1 cellular context compared by ENCODE assay signal in the genomic region with DNA sequence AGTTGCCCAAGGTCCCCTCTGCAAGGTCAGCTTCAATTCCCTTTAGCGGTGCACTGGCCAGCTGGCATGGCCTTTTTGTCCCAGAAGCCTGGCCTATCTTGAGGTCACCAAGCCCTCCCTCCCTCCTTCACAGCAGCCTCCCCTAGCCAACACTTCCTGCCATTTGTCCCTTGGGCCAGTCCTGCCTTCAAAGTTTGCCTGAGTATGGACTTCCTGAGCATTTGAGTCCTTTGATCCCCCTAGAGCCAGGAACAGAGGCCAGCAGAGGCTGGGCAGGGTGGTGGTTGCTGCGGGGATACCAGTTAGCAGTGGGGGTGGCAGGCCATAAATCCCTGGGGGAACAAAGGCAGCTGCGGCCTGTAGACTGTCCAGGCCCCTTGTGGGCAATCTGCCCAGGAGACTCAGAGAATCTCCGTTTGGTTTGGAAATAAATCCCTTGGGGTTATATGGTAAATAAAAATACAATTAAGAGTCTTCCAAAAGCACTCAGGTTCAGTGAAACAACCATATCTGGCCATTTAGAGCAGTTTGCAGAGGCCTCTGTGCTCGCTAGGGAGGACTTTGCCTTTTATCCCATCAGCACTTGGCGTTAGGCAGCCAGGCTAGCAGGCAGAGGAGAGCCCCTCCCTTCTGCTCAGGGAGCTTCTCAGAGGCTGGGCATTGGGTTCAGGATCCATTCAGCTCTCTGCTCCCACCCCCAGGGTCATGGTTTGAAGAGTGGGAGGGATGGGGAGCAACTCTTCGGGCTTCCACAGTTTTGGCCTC.
A peak's percentile ranks its signal among the peaks of the same experiment; 100 is the strongest.
TF ChIP-seq lines count a peak whose summit lies in the region.

No MANE protein-coding gene starts in this region.

TF ChIP-seq in HepG2, 621 proteins besides CTCF, POLR2A, EP300 and RAD21 (continued from another document and continues in another):
- TF ChIP-seq, protein P1, sequence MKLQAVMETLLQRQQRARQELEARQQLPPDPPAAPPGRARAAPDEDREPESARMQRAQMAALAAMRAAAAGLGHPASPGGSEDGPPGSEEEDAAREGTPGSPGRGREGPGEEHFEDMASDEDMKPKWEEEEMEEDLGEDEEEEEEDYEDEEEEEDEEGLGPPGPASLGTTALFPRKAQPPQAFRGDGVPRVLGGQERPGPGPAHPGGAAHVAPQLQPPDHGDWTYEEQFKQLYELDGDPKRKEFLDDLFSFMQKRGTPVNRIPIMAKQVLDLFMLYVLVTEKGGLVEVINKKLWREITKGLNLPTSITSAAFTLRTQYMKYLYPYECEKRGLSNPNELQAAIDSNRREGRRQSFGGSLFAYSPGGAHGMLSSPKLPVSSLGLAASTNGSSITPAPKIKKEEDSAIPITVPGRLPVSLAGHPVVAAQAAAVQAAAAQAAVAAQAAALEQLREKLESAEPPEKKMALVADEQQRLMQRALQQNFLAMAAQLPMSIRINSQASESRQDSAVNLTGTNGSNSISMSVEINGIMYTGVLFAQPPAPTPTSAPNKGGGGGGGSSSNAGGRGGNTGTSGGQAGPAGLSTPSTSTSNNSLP (IDR thresholded peaks at IDR 0.05; ENCODE audit: low read depth, low read length), result no peak
- TF ChIP-seq SIX4 (CRISPR knock-in tag; IDR thresholded peaks at IDR 0.05) (no peak), ZNF3 (CRISPR knock-in tag; IDR thresholded peaks at IDR 0.05) (no peak), RBM39 (IDR thresholded peaks at IDR 0.05; ENCODE audit: low read depth, low read length, poor library complexity, severe bottlenecking) (peak; percentile 40), ZNF792 (CRISPR knock-in tag; IDR thresholded peaks at IDR 0.05) (no peak; the same call in 1 of the 2 replicates), ZNF329 (CRISPR knock-in tag; IDR thresholded peaks at IDR 0.05; ENCODE audit: low read depth) (no peak), ONECUT2 (CRISPR knock-in tag; IDR thresholded peaks at IDR 0.05) (no peak), PAF1 (CRISPR knock-in tag; IDR thresholded peaks at IDR 0.05) (no peak), KDM3A (CRISPR knock-in tag; IDR thresholded peaks at IDR 0.05; ENCODE audit: low read depth) (no peak), ZNF713 (CRISPR knock-in tag; IDR thresholded peaks at IDR 0.05) (no peak), ZNF510 (CRISPR knock-in tag; IDR thresholded peaks at IDR 0.05; ENCODE audit: low read depth) (no peak), ZNF703 (CRISPR knock-in tag; IDR thresholded peaks at IDR 0.05; ENCODE audit: borderline replicate concordance) (no peak), ZNF292 (CRISPR knock-in tag; IDR thresholded peaks at IDR 0.05; ENCODE audit: borderline replicate concordance, low read depth) (peak; percentile 66; the same call in 1 of the 2 replicates), TRIM24 (CRISPR knock-in tag; IDR thresholded peaks at IDR 0.05) (no peak), HNRNPK (IDR thresholded peaks at IDR 0.05; ENCODE audit: low read depth, low read length, poor library complexity, severe bottlenecking) (no peak), ZFP90 (CRISPR knock-in tag; IDR thresholded peaks at IDR 0.05; ENCODE audit: borderline replicate concordance) (no peak), U2AF1 (optimal IDR thresholded peaks at IDR 0.05; ENCODE audit: low read depth, low read length) (no peak), JUNB (CRISPR knock-in tag; IDR thresholded peaks at IDR 0.05; ENCODE audit: borderline replicate concordance) (no peak), KMT2A (CRISPR knock-in tag; IDR thresholded peaks at IDR 0.05) (no peak; the same call in 1 of the 2 replicates), PRPF4 (IDR thresholded peaks at IDR 0.05; ENCODE audit: low read depth, low read length, poor library complexity, severe bottlenecking) (no peak), ZNF17 (CRISPR knock-in tag; IDR thresholded peaks at IDR 0.05) (no peak), AKAP8 (CRISPR knock-in tag; IDR thresholded peaks at IDR 0.05) (no peak), HMG20B (CRISPR knock-in tag; conservative IDR thresholded peaks at IDR 0.05) (no peak), ISL2 (CRISPR knock-in tag; IDR thresholded peaks at IDR 0.05) (no peak), KLF15 (CRISPR knock-in tag; IDR thresholded peaks at IDR 0.05; ENCODE audit: borderline replicate concordance) (no peak), TARDBP (CRISPR knock-in tag; IDR thresholded peaks at IDR 0.05) (no peak; the same call in 1 of the 2 replicates), TAF15 (IDR thresholded peaks at IDR 0.05; ENCODE audit: low read depth, low read length, poor library complexity, severe bottlenecking) (no peak), ZNF550 (CRISPR knock-in tag; IDR thresholded peaks at IDR 0.05; ENCODE audit: borderline replicate concordance) (no peak), ISX (CRISPR knock-in tag; conservative IDR thresholded peaks at IDR 0.05) (no peak), ZNF615 (CRISPR knock-in tag; IDR thresholded peaks at IDR 0.05; ENCODE audit: borderline replicate concordance) (no peak), MEF2D (CRISPR knock-in tag; IDR thresholded peaks at IDR 0.05) (no peak), RORA (CRISPR knock-in tag; IDR thresholded peaks at IDR 0.05) (no peak), SMYD3 (CRISPR knock-in tag; IDR thresholded peaks at IDR 0.05) (no peak), MBD4 (IDR thresholded peaks at IDR 0.05; ENCODE audit: borderline replicate concordance, low read length) (no peak), TOPORS (CRISPR knock-in tag; IDR thresholded peaks at IDR 0.05) (no peak)
- TF ChIP-seq, protein P2, sequence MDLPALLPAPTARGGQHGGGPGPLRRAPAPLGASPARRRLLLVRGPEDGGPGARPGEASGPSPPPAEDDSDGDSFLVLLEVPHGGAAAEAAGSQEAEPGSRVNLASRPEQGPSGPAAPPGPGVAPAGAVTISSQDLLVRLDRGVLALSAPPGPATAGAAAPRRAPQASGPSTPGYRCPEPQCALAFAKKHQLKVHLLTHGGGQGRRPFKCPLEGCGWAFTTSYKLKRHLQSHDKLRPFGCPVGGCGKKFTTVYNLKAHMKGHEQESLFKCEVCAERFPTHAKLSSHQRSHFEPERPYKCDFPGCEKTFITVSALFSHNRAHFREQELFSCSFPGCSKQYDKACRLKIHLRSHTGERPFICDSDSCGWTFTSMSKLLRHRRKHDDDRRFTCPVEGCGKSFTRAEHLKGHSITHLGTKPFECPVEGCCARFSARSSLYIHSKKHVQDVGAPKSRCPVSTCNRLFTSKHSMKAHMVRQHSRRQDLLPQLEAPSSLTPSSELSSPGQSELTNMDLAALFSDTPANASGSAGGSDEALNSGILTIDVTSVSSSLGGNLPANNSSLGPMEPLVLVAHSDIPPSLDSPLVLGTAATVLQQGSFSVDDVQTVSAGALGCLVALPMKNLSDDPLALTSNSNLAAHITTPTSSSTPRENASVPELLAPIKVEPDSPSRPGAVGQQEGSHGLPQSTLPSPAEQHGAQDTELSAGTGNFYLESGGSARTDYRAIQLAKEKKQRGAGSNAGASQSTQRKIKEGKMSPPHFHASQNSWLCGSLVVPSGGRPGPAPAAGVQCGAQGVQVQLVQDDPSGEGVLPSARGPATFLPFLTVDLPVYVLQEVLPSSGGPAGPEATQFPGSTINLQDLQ (CRISPR knock-in tag; IDR thresholded peaks at IDR 0.05), result no peak
- TF ChIP-seq, protein P3, sequence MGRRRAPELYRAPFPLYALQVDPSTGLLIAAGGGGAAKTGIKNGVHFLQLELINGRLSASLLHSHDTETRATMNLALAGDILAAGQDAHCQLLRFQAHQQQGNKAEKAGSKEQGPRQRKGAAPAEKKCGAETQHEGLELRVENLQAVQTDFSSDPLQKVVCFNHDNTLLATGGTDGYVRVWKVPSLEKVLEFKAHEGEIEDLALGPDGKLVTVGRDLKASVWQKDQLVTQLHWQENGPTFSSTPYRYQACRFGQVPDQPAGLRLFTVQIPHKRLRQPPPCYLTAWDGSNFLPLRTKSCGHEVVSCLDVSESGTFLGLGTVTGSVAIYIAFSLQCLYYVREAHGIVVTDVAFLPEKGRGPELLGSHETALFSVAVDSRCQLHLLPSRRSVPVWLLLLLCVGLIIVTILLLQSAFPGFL (CRISPR knock-in tag; IDR thresholded peaks at IDR 0.05), result no peak
- TF ChIP-seq, protein P4, sequence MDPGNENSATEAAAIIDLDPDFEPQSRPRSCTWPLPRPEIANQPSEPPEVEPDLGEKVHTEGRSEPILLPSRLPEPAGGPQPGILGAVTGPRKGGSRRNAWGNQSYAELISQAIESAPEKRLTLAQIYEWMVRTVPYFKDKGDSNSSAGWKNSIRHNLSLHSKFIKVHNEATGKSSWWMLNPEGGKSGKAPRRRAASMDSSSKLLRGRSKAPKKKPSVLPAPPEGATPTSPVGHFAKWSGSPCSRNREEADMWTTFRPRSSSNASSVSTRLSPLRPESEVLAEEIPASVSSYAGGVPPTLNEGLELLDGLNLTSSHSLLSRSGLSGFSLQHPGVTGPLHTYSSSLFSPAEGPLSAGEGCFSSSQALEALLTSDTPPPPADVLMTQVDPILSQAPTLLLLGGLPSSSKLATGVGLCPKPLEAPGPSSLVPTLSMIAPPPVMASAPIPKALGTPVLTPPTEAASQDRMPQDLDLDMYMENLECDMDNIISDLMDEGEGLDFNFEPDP (CRISPR knock-in tag; conservative IDR thresholded peaks at IDR 0.05), result no peak
- TF ChIP-seq, protein P5, sequence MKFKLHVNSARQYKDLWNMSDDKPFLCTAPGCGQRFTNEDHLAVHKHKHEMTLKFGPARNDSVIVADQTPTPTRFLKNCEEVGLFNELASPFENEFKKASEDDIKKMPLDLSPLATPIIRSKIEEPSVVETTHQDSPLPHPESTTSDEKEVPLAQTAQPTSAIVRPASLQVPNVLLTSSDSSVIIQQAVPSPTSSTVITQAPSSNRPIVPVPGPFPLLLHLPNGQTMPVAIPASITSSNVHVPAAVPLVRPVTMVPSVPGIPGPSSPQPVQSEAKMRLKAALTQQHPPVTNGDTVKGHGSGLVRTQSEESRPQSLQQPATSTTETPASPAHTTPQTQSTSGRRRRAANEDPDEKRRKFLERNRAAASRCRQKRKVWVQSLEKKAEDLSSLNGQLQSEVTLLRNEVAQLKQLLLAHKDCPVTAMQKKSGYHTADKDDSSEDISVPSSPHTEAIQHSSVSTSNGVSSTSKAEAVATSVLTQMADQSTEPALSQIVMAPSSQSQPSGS (CRISPR knock-in tag; IDR thresholded peaks at IDR 0.05), result no peak; the same call in 1 of the 2 replicates
- TF ChIP-seq, protein P6, sequence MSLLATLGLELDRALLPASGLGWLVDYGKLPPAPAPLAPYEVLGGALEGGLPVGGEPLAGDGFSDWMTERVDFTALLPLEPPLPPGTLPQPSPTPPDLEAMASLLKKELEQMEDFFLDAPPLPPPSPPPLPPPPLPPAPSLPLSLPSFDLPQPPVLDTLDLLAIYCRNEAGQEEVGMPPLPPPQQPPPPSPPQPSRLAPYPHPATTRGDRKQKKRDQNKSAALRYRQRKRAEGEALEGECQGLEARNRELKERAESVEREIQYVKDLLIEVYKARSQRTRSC (CRISPR knock-in tag; IDR thresholded peaks at IDR 0.05; ENCODE audit: low read depth), result no peak
- TF ChIP-seq, protein P7, sequence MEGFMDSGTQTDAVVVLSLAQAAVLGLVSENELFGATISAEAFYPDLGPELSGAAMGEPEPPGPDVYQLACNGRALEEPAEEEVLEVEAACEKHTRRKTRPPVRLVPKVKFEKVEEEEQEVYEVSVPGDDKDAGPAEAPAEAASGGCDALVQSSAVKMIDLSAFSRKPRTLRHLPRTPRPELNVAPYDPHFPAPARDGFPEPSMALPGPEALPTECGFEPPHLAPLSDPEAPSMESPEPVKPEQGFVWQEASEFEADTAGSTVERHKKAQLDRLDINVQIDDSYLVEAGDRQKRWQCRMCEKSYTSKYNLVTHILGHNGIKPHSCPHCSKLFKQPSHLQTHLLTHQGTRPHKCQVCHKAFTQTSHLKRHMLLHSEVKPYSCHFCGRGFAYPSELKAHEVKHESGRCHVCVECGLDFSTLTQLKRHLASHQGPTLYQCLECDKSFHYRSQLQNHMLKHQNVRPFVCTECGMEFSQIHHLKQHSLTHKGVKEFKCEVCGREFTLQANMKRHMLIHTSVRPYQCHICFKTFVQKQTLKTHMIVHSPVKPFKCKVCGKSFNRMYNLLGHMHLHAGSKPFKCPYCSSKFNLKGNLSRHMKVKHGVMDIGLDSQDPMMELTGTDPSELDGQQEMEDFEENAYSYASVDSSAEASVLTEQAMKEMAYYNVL (CRISPR knock-in tag; IDR thresholded peaks at IDR 0.05; ENCODE audit: borderline replicate concordance), result no peak
- TF ChIP-seq, protein P8, sequence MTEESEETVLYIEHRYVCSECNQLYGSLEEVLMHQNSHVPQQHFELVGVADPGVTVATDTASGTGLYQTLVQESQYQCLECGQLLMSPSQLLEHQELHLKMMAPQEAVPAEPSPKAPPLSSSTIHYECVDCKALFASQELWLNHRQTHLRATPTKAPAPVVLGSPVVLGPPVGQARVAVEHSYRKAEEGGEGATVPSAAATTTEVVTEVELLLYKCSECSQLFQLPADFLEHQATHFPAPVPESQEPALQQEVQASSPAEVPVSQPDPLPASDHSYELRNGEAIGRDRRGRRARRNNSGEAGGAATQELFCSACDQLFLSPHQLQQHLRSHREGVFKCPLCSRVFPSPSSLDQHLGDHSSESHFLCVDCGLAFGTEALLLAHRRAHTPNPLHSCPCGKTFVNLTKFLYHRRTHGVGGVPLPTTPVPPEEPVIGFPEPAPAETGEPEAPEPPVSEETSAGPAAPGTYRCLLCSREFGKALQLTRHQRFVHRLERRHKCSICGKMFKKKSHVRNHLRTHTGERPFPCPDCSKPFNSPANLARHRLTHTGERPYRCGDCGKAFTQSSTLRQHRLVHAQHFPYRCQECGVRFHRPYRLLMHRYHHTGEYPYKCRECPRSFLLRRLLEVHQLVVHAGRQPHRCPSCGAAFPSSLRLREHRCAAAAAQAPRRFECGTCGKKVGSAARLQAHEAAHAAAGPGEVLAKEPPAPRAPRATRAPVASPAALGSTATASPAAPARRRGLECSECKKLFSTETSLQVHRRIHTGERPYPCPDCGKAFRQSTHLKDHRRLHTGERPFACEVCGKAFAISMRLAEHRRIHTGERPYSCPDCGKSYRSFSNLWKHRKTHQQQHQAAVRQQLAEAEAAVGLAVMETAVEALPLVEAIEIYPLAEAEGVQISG (CRISPR knock-in tag; IDR thresholded peaks at IDR 0.05), result 0 out of 2 replicates have a peak, but pooled peaks have one; percentile 22
- TF ChIP-seq, protein P9, sequence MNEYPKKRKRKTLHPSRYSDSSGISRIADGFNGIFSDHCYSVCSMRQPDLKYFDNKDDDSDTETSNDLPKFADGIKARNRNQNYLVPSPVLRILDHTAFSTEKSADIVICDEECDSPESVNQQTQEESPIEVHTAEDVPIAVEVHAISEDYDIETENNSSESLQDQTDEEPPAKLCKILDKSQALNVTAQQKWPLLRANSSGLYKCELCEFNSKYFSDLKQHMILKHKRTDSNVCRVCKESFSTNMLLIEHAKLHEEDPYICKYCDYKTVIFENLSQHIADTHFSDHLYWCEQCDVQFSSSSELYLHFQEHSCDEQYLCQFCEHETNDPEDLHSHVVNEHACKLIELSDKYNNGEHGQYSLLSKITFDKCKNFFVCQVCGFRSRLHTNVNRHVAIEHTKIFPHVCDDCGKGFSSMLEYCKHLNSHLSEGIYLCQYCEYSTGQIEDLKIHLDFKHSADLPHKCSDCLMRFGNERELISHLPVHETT (CRISPR knock-in tag; conservative IDR thresholded peaks at IDR 0.05), result no peak
- TF ChIP-seq, protein P10, sequence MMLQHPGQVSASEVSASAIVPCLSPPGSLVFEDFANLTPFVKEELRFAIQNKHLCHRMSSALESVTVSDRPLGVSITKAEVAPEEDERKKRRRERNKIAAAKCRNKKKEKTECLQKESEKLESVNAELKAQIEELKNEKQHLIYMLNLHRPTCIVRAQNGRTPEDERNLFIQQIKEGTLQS (CRISPR knock-in tag; IDR thresholded peaks at IDR 0.05), result 0 out of 2 replicates have a peak, but pooled peaks have one; percentile 15
- TF ChIP-seq, protein P11, sequence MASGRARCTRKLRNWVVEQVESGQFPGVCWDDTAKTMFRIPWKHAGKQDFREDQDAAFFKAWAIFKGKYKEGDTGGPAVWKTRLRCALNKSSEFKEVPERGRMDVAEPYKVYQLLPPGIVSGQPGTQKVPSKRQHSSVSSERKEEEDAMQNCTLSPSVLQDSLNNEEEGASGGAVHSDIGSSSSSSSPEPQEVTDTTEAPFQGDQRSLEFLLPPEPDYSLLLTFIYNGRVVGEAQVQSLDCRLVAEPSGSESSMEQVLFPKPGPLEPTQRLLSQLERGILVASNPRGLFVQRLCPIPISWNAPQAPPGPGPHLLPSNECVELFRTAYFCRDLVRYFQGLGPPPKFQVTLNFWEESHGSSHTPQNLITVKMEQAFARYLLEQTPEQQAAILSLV (CRISPR knock-in tag; IDR thresholded peaks at IDR 0.05; ENCODE audit: borderline replicate concordance), result no peak
